Comparison of ENCODE assay signal across 9 cellular contexts in genomic region chr9:131096490-131097258, GRCh38. TPM values are rescaled to one million over a fixed set of nuclear protein-coding genes. Genes with fewer than 3 reads are reported as not detected.
DNase-seq lines count a peak whose midpoint lies in the region; ATAC-seq and TF ChIP-seq lines count a peak whose summit lies in the region.
"Had no signal": no experiment of that assay in that cellular context is flagged by ENCODE, and none has a peak within 500 bp of the region (broad histone marks: within the 10 kb centered on the region; RNA-seq: fewer than 3 reads in every experiment).

Gene AIF1L (plus strand): TSS chr9:131096531. CDS start chr9:131096630, 99 bp downstream.

- peaks cover 6% of the 10 kb centered on the region for H3K27me3 ChIP-seq in RWPE2 (ENCODE audit: insufficient read depth, poor library complexity, severe bottlenecking)
- peaks cover 49% of the 10 kb centered on the region for H3K27me3 ChIP-seq in lower lobe of right lung (ENCODE audit: low read depth)
- H3K27me3 ChIP-seq in stomach smooth muscle (ENCODE audit: control insufficient read depth in 1 of 2, insufficient read depth in 2 of 2, low read length in 2 of 2) = peaks cover 30 to 42% of the 10 kb centered on the region in 2 donors

- H3K27ac ChIP-seq in RWPE2 (ENCODE audit: poor library complexity, severe bottlenecking) (no peak within 1 kb of the TSS), coronary artery (peak within 1 kb of the TSS; percentile 27 to 78), lower lobe of right lung (peak within 1 kb of the TSS; percentile 46), stomach smooth muscle (ENCODE audit: low read length) (no peak within 1 kb of the TSS)

- peaks cover 3% of the 10 kb centered on the region for H3K9me3 ChIP-seq in RWPE2 (ENCODE audit: severe bottlenecking)
- H3K9me3 ChIP-seq in lower lobe of right lung = no peaks in the 10 kb centered on the region
- no peaks in the 10 kb centered on the region for H3K9me3 ChIP-seq in stomach smooth muscle (ENCODE audit: control insufficient read depth in 2 of 2, low read length in 2 of 2)

- H3K4me1 ChIP-seq in RWPE2 (ENCODE audit: insufficient read depth, poor library complexity, severe bottlenecking) (no peaks in the 10 kb centered on the region), lower lobe of right lung (peaks cover 6% of the 10 kb centered on the region), stomach smooth muscle (ENCODE audit: control insufficient read depth, insufficient read depth, low read length) (peaks cover 14% of the 10 kb centered on the region)

- ATAC-seq in RWPE2 (ENCODE audit: low read depth) (peak; percentile 68), lower lobe of right lung (peak; percentile 16 to 64), HG02642 (IDR thresholded peaks at IDR 0.05; ENCODE audit: poor library complexity, unreplicated experiment) (no peak)

- intact Hi-C loops in lower lobe of right lung (cut with DNase I) = no loop called here

- H3K9ac ChIP-seq in stomach smooth muscle (ENCODE audit: low read length in 2 of 2) = no peak within 1 kb of the TSS

- H3K4me3 ChIP-seq in RWPE2 (ENCODE audit: severe bottlenecking) (peak within 1 kb of the TSS; percentile 40), coronary artery (peak within 1 kb of the TSS; percentile 74), lower lobe of right lung (peak within 1 kb of the TSS; percentile 58), stomach smooth muscle (ENCODE audit: low read length in 2 of 2) (peak within 1 kb of the TSS; percentile 35 to 68)

- no peaks in the 10 kb centered on the region for H3K36me3 ChIP-seq in RWPE2 (ENCODE audit: low read depth)
- H3K36me3 ChIP-seq in lower lobe of right lung = no peaks in the 10 kb centered on the region
- H3K36me3 ChIP-seq in stomach smooth muscle (ENCODE audit: control insufficient read depth in 2 of 2, insufficient read depth in 2 of 2, low read length in 2 of 2) = no peaks in the 10 kb centered on the region

- TF ChIP-seq CTCF in RWPE2 (IDR thresholded peaks at IDR 0.05; ENCODE audit: poor library complexity, severe bottlenecking) = no peak
- TF ChIP-seq CTCF in coronary artery (IDR thresholded peaks at IDR 0.05) = no peak
- TF ChIP-seq CTCF in lower lobe of right lung (IDR thresholded peaks at IDR 0.05) = no peak

- DNase-seq in NCI-H82 (lab: John Stamatoyannopoulos, UW) (peak; percentile 27), NCI-H82 treated with DMSO at 0.1 percent for 48 hours (lab: John Stamatoyannopoulos, UW; ENCODE audit: unreplicated experiment) (no peak), RWPE2 (ENCODE audit: low spot score) (no peak), coronary artery (ENCODE audit: low spot score) (no peak), lower lobe of right lung (no peak), middle frontal gyrus (ENCODE audit: extremely low spot score, low spot score) (no peak)
- DNase-seq: DND-41 had no signal

RNA-seq across cellular contexts. Expression of gene AIF1L, which starts in this region (rescaled TPM):
- total RNA-seq in lower lobe of right lung = 16.0 TPM

Comparison
In these comparisons a context has a peak if more than half of its experiments do, and no peak if none do; other contexts are left out.
1. H3K27ac ChIP-seq: peak in coronary artery (2 of 2) and lower lobe of right lung (single experiment); none in RWPE2 (single experiment) and stomach smooth muscle (single experiment).
2. Peak in every context shown above with its lines, with median percentiles within 50 percentile points of each other: H3K4me3 ChIP-seq.